28 cellular contexts compared by ENCODE assay signal in genomic region chr7:108559253-108559652, GRCh38.
"Had no signal": no experiment of that assay in that cellular context is flagged by ENCODE, and none has a peak within 500 bp of the region (broad histone marks: within the 10 kb centered on the region; RNA-seq: fewer than 3 reads in every experiment).

No MANE protein-coding gene starts in this region.

- H3K4me2 ChIP-seq: neural progenitor cell had no signal

- H3K36me3 ChIP-seq: ovary, thoracic aorta, thyroid gland had no signal

- DNase-seq: natural killer cell; occipital lobe; ovary; posterior cingulate gyrus; psoas muscle; right cardiac atrium; small intestine; stimulated activated CD4-positive, alpha-beta T cell treated with anti-CD3 and anti-CD28 coated beads, Interleukin-15, amount 100 ng/mL, for 24 hours; stimulated activated CD4-positive, alpha-beta T cell treated with anti-CD3 and anti-CD28 coated beads, Interleukin-2, amount 100 ng/mL, for 24 hours; stimulated activated CD4-positive, alpha-beta T cell treated with anti-CD3 and anti-CD28 coated beads, Interleukin-2, amount 100 ng/mL, for 48 hours; stimulated activated CD4-positive, alpha-beta T cell treated with anti-CD3 and anti-CD28 coated beads, Interleukin-4, amount 100 ng/mL, for 24 hours; stimulated activated naive B cell treated with anti-CD40 and anti-IgM and Interleukin-4, amounts not matched to agents 10 μg/mL and 1 μg/mL and 100 μg/mL, for 72 hours; stimulated activated naive CD4-positive, alpha-beta T cell treated with Interleukin-2 at 50 U/mL for 16 hours; stomach; thyroid gland; trophoblast cell; upper lobe of left lung had no signal

- H3K4me3 ChIP-seq: neural progenitor cell, ovary, psoas muscle, stomach, thoracic aorta, thyroid gland, tibial nerve, upper lobe of left lung, vagina had no signal

- H2AFZ ChIP-seq: neural progenitor cell, parathyroid adenoma had no signal

- H3K4me1 Mint-ChIP-seq: nephron, neural progenitor cell had no signal

- H3K27ac ChIP-seq: neural progenitor cell, ovary, parathyroid adenoma, psoas muscle, stomach, thoracic aorta, thyroid gland, tibial nerve, upper lobe of left lung, vagina had no signal

- H3K4me3 Mint-ChIP-seq: natural killer cell; nephron; neural progenitor cell; stimulated activated effector memory CD8-positive, alpha-beta T cell treated with anti-CD3 and anti-CD28 coated beads, Interleukin-12 subunit alpha, Interleukin-12 subunit beta, amount 100 ng/mL, for 72 hours; stimulated activated naive B cell treated with anti-CD40 and anti-IgM and Interleukin-4, amounts not matched to agents 10 μg/mL and 1 μg/mL and 100 μg/mL, for 72 hours; stimulated activated naive CD8-positive, alpha-beta T cell treated with anti-CD3 and anti-CD28 coated beads, Interleukin-15, Interleukin-2, amounts not matched to agents 100 ng/mL and 50 ng/mL, for 24 hours had no signal

- H3K9ac ChIP-seq: neural progenitor cell, parathyroid adenoma had no signal

- H3K27me3 Mint-ChIP-seq: progenitor cell of endocrine pancreas; stimulated activated naive B cell treated with anti-CD40 and anti-IgM and Interleukin-4, amounts not matched to agents 10 μg/mL and 1 μg/mL and 100 μg/mL, for 72 hours; stimulated activated naive CD8-positive, alpha-beta T cell treated with anti-CD3 and anti-CD28 coated beads, Interleukin-15, Interleukin-2, amounts not matched to agents 100 ng/mL and 50 ng/mL, for 24 hours had no signal

- H3K4me1 ChIP-seq: neural progenitor cell, parathyroid adenoma, psoas muscle, stomach, thyroid gland, tibial nerve, upper lobe of left lung, vagina had no signal

- FAIRE-seq: small intestine, urothelium cell line had no signal

- H3K9me3 ChIP-seq: psoas muscle, thyroid gland had no signal

- H3K27ac Mint-ChIP-seq: natural killer cell; nephron; neural progenitor cell; progenitor cell of endocrine pancreas; stimulated activated effector memory CD8-positive, alpha-beta T cell treated with anti-CD3 and anti-CD28 coated beads, Interleukin-12 subunit alpha, Interleukin-12 subunit beta, amount 100 ng/mL, for 72 hours; stimulated activated naive B cell treated with anti-CD40 and anti-IgM and Interleukin-4, amounts not matched to agents 10 μg/mL and 1 μg/mL and 100 μg/mL, for 72 hours; stimulated activated naive CD8-positive, alpha-beta T cell treated with anti-CD3 and anti-CD28 coated beads, Interleukin-15, Interleukin-2, amounts not matched to agents 100 ng/mL and 50 ng/mL, for 24 hours had no signal

- H3K27me3 ChIP-seq: neural progenitor cell, ovary, stomach, thyroid gland, tibial nerve, upper lobe of left lung, vagina had no signal

- ATAC-seq: natural killer cell; psoas muscle; right cardiac atrium; sciatic nerve; stimulated activated effector memory CD8-positive, alpha-beta T cell treated with anti-CD3 and anti-CD28 coated beads, Interleukin-12 subunit alpha, Interleukin-12 subunit beta, amount 100 ng/mL, for 72 hours; stimulated activated naive B cell treated with anti-CD40 and anti-IgM and Interleukin-4, amounts not matched to agents 10 μg/mL and 1 μg/mL and 100 μg/mL, for 72 hours had no signal
